1 cellular context compared by ENCODE assay signal in genomic region chr14:24431569-24432258, GRCh38.
TF ChIP-seq lines count a peak whose summit lies in the region.

No MANE protein-coding gene starts in this region.

TF ChIP-seq in HepG2, 621 proteins besides CTCF, POLR2A, EP300 and RAD21 (continues in another document):
- TF ChIP-seq KDM3A (CRISPR knock-in tag; IDR thresholded peaks at IDR 0.05; ENCODE audit: low read depth) (peak; percentile 100), KDM2A (CRISPR knock-in tag; IDR thresholded peaks at IDR 0.05; ENCODE audit: borderline replicate concordance, low read depth) (peak; percentile 97), ZBTB43 (CRISPR knock-in tag; conservative IDR thresholded peaks at IDR 0.05) (no peak), GRHL1 (CRISPR knock-in tag; conservative IDR thresholded peaks at IDR 0.05) (no peak), ZNF616 (CRISPR knock-in tag; IDR thresholded peaks at IDR 0.05; ENCODE audit: low read depth) (peak; percentile 20; the same call in 1 of the 2 replicates), ZNF383 (CRISPR knock-in tag; IDR thresholded peaks at IDR 0.05; ENCODE audit: borderline replicate concordance) (peak; percentile 64; the same call in 1 of the 2 replicates), BORCS8-MEF2B (CRISPR knock-in tag; IDR thresholded peaks at IDR 0.05) (no peak; the same call in 1 of the 2 replicates), BATF2 (CRISPR knock-in tag; IDR thresholded peaks at IDR 0.05) (no peak), ZNF496 (CRISPR knock-in tag; IDR thresholded peaks at IDR 0.05; ENCODE audit: insufficient replicate concordance) (no peak), ETV5 (CRISPR knock-in tag; IDR thresholded peaks at IDR 0.05; ENCODE audit: borderline replicate concordance) (peak; percentile 61; the same call in 1 of the 2 replicates), ZNF891 (CRISPR knock-in tag; IDR thresholded peaks at IDR 0.05) (no peak), CBX1 (IDR thresholded peaks at IDR 0.05; ENCODE audit: low read depth) (peak; percentile 88), HIVEP1 (CRISPR knock-in tag; IDR thresholded peaks at IDR 0.05) (peak; percentile 85), RCOR2 (CRISPR knock-in tag; IDR thresholded peaks at IDR 0.05) (peak; percentile 48; the same call in 1 of the 2 replicates), NCOA2 (CRISPR knock-in tag; IDR thresholded peaks at IDR 0.05) (no peak), KLF15 (CRISPR knock-in tag; IDR thresholded peaks at IDR 0.05; ENCODE audit: borderline replicate concordance) (no peak), TAF1 (CRISPR knock-in tag; IDR thresholded peaks at IDR 0.05) (no peak), GZF1 (CRISPR knock-in tag; IDR thresholded peaks at IDR 0.05) (0 out of 2 replicates have a peak, but pooled peaks have one; percentile 77), ZNF263 (CRISPR knock-in tag; IDR thresholded peaks at IDR 0.05) (peak; percentile 95), ZNF44 (CRISPR knock-in tag; IDR thresholded peaks at IDR 0.05) (peak; percentile 54; the same call in 1 of the 2 replicates), ZNF382 (CRISPR knock-in tag; IDR thresholded peaks at IDR 0.05; ENCODE audit: borderline replicate concordance) (no peak), ARHGAP35 (CRISPR knock-in tag; IDR thresholded peaks at IDR 0.05; ENCODE audit: borderline replicate concordance) (peak; percentile 91), TARDBP (CRISPR knock-in tag; IDR thresholded peaks at IDR 0.05) (peak; percentile 46), NBN (conservative IDR thresholded peaks at IDR 0.05) (no peak), AHDC1 (CRISPR knock-in tag; IDR thresholded peaks at IDR 0.05; ENCODE audit: borderline replicate concordance) (no peak), TRIM24 (CRISPR knock-in tag; IDR thresholded peaks at IDR 0.05) (no peak), ZSCAN25 (CRISPR knock-in tag; IDR thresholded peaks at IDR 0.05) (peak; percentile 67; the same call in 1 of the 2 replicates), ZUFSP (CRISPR knock-in tag; IDR thresholded peaks at IDR 0.05; ENCODE audit: borderline replicate concordance) (no peak), SAFB2 (CRISPR knock-in tag; IDR thresholded peaks at IDR 0.05; ENCODE audit: borderline replicate concordance, low read depth) (peak; percentile 26), ZNF768 (CRISPR knock-in tag; IDR thresholded peaks at IDR 0.05) (peak; percentile 59; the same call in 1 of the 2 replicates), MEF2D (CRISPR knock-in tag; IDR thresholded peaks at IDR 0.05) (no peak), NFYB (CRISPR knock-in tag; IDR thresholded peaks at IDR 0.05) (no peak), ISX (CRISPR knock-in tag; conservative IDR thresholded peaks at IDR 0.05) (no peak), PTBP1 (IDR thresholded peaks at IDR 0.05; ENCODE audit: low read depth, low read length, poor library complexity, severe bottlenecking) (no peak), RFXAP (CRISPR knock-in tag; IDR thresholded peaks at IDR 0.05; ENCODE audit: borderline replicate concordance) (no peak), ZNF17 (CRISPR knock-in tag; IDR thresholded peaks at IDR 0.05) (no peak)
- TF ChIP-seq, protein P1, sequence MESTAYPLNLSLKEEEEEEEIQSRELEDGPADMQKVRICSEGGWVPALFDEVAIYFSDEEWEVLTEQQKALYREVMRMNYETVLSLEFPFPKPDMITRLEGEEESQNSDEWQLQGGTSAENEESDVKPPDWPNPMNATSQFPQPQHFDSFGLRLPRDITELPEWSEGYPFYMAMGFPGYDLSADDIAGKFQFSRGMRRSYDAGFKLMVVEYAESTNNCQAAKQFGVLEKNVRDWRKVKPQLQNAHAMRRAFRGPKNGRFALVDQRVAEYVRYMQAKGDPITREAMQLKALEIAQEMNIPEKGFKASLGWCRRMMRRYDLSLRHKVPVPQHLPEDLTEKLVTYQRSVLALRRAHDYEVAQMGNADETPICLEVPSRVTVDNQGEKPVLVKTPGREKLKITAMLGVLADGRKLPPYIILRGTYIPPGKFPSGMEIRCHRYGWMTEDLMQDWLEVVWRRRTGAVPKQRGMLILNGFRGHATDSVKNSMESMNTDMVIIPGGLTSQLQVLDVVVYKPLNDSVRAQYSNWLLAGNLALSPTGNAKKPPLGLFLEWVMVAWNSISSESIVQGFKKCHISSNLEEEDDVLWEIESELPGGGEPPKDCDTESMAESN (CRISPR knock-in tag; conservative IDR thresholded peaks at IDR 0.05) = peak; percentile 99
- TF ChIP-seq, protein P2, sequence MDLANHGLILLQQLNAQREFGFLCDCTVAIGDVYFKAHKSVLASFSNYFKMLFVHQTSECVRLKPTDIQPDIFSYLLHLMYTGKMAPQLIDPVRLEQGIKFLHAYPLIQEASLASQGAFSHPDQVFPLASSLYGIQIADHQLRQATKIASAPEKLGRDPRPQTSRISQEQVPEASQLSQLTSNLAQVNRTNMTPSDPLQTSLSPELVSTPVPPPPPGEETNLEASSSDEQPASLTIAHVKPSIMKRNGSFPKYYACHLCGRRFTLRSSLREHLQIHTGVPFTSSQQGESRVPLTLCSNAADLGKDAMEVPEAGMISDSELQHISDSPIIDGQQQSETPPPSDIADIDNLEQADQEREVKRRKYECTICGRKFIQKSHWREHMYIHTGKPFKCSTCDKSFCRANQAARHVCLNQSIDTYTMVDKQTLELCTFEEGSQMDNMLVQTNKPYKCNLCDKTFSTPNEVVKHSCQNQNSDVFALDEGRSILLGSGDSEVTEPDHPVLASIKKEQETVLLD (CRISPR knock-in tag; IDR thresholded peaks at IDR 0.05; ENCODE audit: low read depth) = no peak; the same call in 1 of the 2 replicates
- TF ChIP-seq, protein P3, sequence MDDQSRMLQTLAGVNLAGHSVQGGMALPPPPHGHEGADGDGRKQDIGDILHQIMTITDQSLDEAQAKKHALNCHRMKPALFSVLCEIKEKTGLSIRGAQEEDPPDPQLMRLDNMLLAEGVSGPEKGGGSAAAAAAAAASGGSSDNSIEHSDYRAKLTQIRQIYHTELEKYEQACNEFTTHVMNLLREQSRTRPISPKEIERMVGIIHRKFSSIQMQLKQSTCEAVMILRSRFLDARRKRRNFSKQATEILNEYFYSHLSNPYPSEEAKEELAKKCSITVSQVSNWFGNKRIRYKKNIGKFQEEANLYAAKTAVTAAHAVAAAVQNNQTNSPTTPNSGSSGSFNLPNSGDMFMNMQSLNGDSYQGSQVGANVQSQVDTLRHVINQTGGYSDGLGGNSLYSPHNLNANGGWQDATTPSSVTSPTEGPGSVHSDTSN (CRISPR knock-in tag; IDR thresholded peaks at IDR 0.05; ENCODE audit: borderline replicate concordance) = no peak
- TF ChIP-seq, protein P4, sequence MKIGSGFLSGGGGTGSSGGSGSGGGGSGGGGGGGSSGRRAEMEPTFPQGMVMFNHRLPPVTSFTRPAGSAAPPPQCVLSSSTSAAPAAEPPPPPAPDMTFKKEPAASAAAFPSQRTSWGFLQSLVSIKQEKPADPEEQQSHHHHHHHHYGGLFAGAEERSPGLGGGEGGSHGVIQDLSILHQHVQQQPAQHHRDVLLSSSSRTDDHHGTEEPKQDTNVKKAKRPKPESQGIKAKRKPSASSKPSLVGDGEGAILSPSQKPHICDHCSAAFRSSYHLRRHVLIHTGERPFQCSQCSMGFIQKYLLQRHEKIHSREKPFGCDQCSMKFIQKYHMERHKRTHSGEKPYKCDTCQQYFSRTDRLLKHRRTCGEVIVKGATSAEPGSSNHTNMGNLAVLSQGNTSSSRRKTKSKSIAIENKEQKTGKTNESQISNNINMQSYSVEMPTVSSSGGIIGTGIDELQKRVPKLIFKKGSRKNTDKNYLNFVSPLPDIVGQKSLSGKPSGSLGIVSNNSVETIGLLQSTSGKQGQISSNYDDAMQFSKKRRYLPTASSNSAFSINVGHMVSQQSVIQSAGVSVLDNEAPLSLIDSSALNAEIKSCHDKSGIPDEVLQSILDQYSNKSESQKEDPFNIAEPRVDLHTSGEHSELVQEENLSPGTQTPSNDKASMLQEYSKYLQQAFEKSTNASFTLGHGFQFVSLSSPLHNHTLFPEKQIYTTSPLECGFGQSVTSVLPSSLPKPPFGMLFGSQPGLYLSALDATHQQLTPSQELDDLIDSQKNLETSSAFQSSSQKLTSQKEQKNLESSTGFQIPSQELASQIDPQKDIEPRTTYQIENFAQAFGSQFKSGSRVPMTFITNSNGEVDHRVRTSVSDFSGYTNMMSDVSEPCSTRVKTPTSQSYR (CRISPR knock-in tag; IDR thresholded peaks at IDR 0.05; ENCODE audit: borderline replicate concordance) = no peak
